In genomic region chr11:2417856-2418705, GRCh38 we compare ENCODE assay signal across 21 cellular contexts. TPM values are rescaled to one million over a fixed set of nuclear protein-coding genes. Genes with fewer than 3 reads are reported as not detected.
"Had no signal": no experiment of that assay in that cellular context is flagged by ENCODE, and none has a peak within 500 bp of the region (broad histone marks: within the 10 kb centered on the region; RNA-seq: fewer than 3 reads in every experiment).

No MANE protein-coding gene starts in this region.

- DNase-seq: cortex of kidney; dorsolateral prefrontal cortex; effector CD8-positive, alpha-beta T cell; foreskin melanocyte; head of caudate nucleus; hippocampal formation; kidney glomerular epithelial cell; mesenchymal stem cell; naive B cell; nephron progenitor cell; retina; small intestine; stimulated activated CD4-positive, alpha-beta T cell treated with anti-CD3 and anti-CD28 coated beads, Interleukin-12 subunit alpha, Interleukin-12 subunit beta, amount 100 ng/mL, for 4 hours; stimulated activated naive CD4-positive, alpha-beta T cell treated with Interleukin-2 at 50 U/mL for 16 hours had no signal

- H3K27ac ChIP-seq: dorsolateral prefrontal cortex, left lung, neutrophil, psoas muscle had no signal

- H3K4me1 ChIP-seq: psoas muscle had no signal

- H3K9me3 Mint-ChIP-seq: naive B cell, nephron progenitor cell, type B pancreatic cell had no signal

- H3K27ac Mint-ChIP-seq: naive B cell, type B pancreatic cell had no signal

- H3K4me3 ChIP-seq: dorsolateral prefrontal cortex, left lung, lung, psoas muscle had no signal

- ATAC-seq: left lung, psoas muscle had no signal

- H3K9me3 ChIP-seq: left lung, neutrophil, psoas muscle had no signal

- H3K27me3 Mint-ChIP-seq: type B pancreatic cell had no signal

- H3K36me3 ChIP-seq: left lung, neutrophil had no signal

- FAIRE-seq: small intestine, urothelium cell line had no signal

- H3K27me3 ChIP-seq: dorsolateral prefrontal cortex had no signal

- H3K4me3 Mint-ChIP-seq: naive B cell, nephron progenitor cell, type B pancreatic cell had no signal

- H3K36me3 Mint-ChIP-seq: naive B cell, type B pancreatic cell had no signal

RNA-seq across cellular contexts. Expression of gene TRPM5, which starts 26.2 kb away (rescaled TPM):
- total RNA-seq: left lung, osteoblast, psoas muscle had no signal
- polyA plus RNA-seq: psoas muscle had no signal

RNA-seq across cellular contexts. Expression of gene KCNQ1, which starts 26.7 kb away (rescaled TPM):
- total RNA-seq: osteoblast had no signal
